Comparison of ENCODE assay signal across 16 cellular contexts in genomic region chr9:136863623-136864273, GRCh38. TPM values are rescaled to one million over a fixed set of nuclear protein-coding genes. Genes with fewer than 3 reads are reported as not detected.
A peak's percentile ranks its signal among the peaks of the same experiment; 100 is the strongest.
DNase-seq lines count a peak whose midpoint lies in the region; ATAC-seq lines count a peak whose summit lies in the region.
"Had no signal": no experiment of that assay in that cellular context is flagged by ENCODE, and none has a peak within 500 bp of the region (broad histone marks: within the 10 kb centered on the region; RNA-seq: fewer than 3 reads in every experiment).

No MANE protein-coding gene starts in this region.

- H3K4me1 Mint-ChIP-seq in T-helper 1 cell treated with Interleukin-12 subunit alpha and Interleukin-12 subunit beta and Interleukin-4 antibody, amounts not matched to agents 30 μg/mL and 1 μg/mL, for 36 hours (ENCODE audit: low read depth): peaks cover 17% of the 10 kb centered on the region
- peaks cover 21% of the 10 kb centered on the region for H3K4me1 Mint-ChIP-seq in activated CD4-positive, alpha-beta memory T cell treated with anti-CD3 and anti-CD28 coated beads, Interleukin-2, amount 10 ng/mL, durations not matched to agents 7 days and 5 days

- WGBS in mesenchymal stem cell: 97% methylated on average over 12 of the region's 12 CpGs

- H3K36me3 Mint-ChIP-seq in T-helper 1 cell treated with Interleukin-12 subunit alpha and Interleukin-12 subunit beta and Interleukin-4 antibody, amounts not matched to agents 30 μg/mL and 1 μg/mL, for 36 hours (ENCODE audit: low read depth): peaks cover 20% of the 10 kb centered on the region
- peaks cover 25% of the 10 kb centered on the region for H3K36me3 Mint-ChIP-seq in activated CD4-positive, alpha-beta memory T cell treated with anti-CD3 and anti-CD28 coated beads, Interleukin-2, amount 10 ng/mL, durations not matched to agents 7 days and 5 days (ENCODE audit: low read depth)

- H3K9ac ChIP-seq in mesenchymal stem cell (ENCODE audit: low read length): peak overlapping the region; percentile 42

- no peaks in the 10 kb centered on the region for H3K27me3 Mint-ChIP-seq in T-helper 1 cell treated with Interleukin-12 subunit alpha and Interleukin-12 subunit beta and Interleukin-4 antibody, amounts not matched to agents 30 μg/mL and 1 μg/mL, for 36 hours (ENCODE audit: low read depth)
- no peaks in the 10 kb centered on the region for H3K27me3 Mint-ChIP-seq in activated CD4-positive, alpha-beta memory T cell treated with anti-CD3 and anti-CD28 coated beads, Interleukin-2, amount 10 ng/mL, durations not matched to agents 7 days and 5 days
- H3K27me3 Mint-ChIP-seq: central memory CD8-positive, alpha-beta T cell; stimulated activated naive B cell treated with anti-CD40 and anti-IgM and Interleukin-4, amounts not matched to agents 10 μg/mL and 1 μg/mL and 100 μg/mL, for 72 hours had no signal

- H3K4me3 Mint-ChIP-seq in T-helper 1 cell treated with Interleukin-12 subunit alpha and Interleukin-12 subunit beta and Interleukin-4 antibody, amounts not matched to agents 30 μg/mL and 1 μg/mL, for 36 hours: no peak overlapping the region
- no peak overlapping the region for H3K4me3 Mint-ChIP-seq in activated CD4-positive, alpha-beta memory T cell treated with anti-CD3 and anti-CD28 coated beads, Interleukin-2, amount 10 ng/mL, durations not matched to agents 7 days and 5 days

- DNase-seq in T-helper 1 cell (no peak), mesenchymal stem cell (no peak), ACHN (no peak)
- DNase-seq in activated CD4-positive, alpha-beta memory T cell treated with anti-CD3 and anti-CD28 coated beads, Interleukin-2, amount 10 ng/mL, durations not matched to agents 7 days and 5 days: no peak
- DNase-seq: activated CD8-positive, alpha-beta memory T cell treated with anti-CD3 and anti-CD28 coated beads for 24 hours; activated naive CD4-positive, alpha-beta T cell treated with anti-CD3 and anti-CD28 coated beads, Interleukin-2, amount 50 U/mL, for 16 hours; gastrocnemius medialis; GDM1; KG1; NCI-H1436 treated with DMSO at 0.1 percent for 48 hours; small intestine; stimulated activated naive B cell treated with anti-CD40 and anti-IgM and Interleukin-4, amounts not matched to agents 10 μg/mL and 1 μg/mL and 100 μg/mL, for 72 hours had no signal

- H3K79me1 ChIP-seq in mesenchymal stem cell (replicated peaks; ENCODE audit: low read length, poor library complexity, severe bottlenecking): peaks cover 34% of the 10 kb centered on the region

- H3K4ac ChIP-seq in mesenchymal stem cell (ENCODE audit: low read depth in 1 of 2, low read length in 2 of 2): no peak overlapping the region

- H2BK120ac ChIP-seq in mesenchymal stem cell (ENCODE audit: low read depth, low read length): no peak overlapping the region

- H3K9me3 Mint-ChIP-seq in T-helper 1 cell treated with Interleukin-12 subunit alpha and Interleukin-12 subunit beta and Interleukin-4 antibody, amounts not matched to agents 30 μg/mL and 1 μg/mL, for 36 hours: no peaks in the 10 kb centered on the region
- H3K9me3 Mint-ChIP-seq in activated CD4-positive, alpha-beta memory T cell treated with anti-CD3 and anti-CD28 coated beads, Interleukin-2, amount 10 ng/mL, durations not matched to agents 7 days and 5 days: no peaks in the 10 kb centered on the region
- H3K9me3 Mint-ChIP-seq: central memory CD8-positive, alpha-beta T cell; stimulated activated naive B cell treated with anti-CD40 and anti-IgM and Interleukin-4, amounts not matched to agents 10 μg/mL and 1 μg/mL and 100 μg/mL, for 72 hours had no signal

- H4K91ac ChIP-seq in mesenchymal stem cell (ENCODE audit: low read length): no peak overlapping the region

- in situ Hi-C loops in ACHN (cut with HindIII; ENCODE audit: low pct_ligation_motif_present, low pct_unique_long_range_greater_than_20kb, low sequenced_read_pairs): no loop called here

- H3K27me3 ChIP-seq in mesenchymal stem cell (ENCODE audit: control insufficient read depth in 1 of 2, insufficient read depth in 1 of 2, low read length in 2 of 2): no peaks in the 10 kb centered on the region
- H3K27me3 ChIP-seq: gastrocnemius medialis had no signal

- no peak overlapping the region for H2AFZ ChIP-seq in mesenchymal stem cell (ENCODE audit: low read depth, low read length)

- no peak overlapping the region for H4K8ac ChIP-seq in mesenchymal stem cell (ENCODE audit: low read length)

- no peak overlapping the region for H3K4me2 ChIP-seq in mesenchymal stem cell (ENCODE audit: low read length, poor library complexity, severe bottlenecking)

- no peak overlapping the region for H2BK5ac ChIP-seq in mesenchymal stem cell (ENCODE audit: low read depth, low read length, poor library complexity, severe bottlenecking)

- peaks cover 21% of the 10 kb centered on the region for H3K4me1 ChIP-seq in mesenchymal stem cell (ENCODE audit: control insufficient read depth, insufficient read depth, low read depth, low read length)

- H3K18ac ChIP-seq in mesenchymal stem cell (ENCODE audit: low read depth in 1 of 2, low read length in 2 of 2): no peak overlapping the region

- CTCF ChIA-PET in activated CD4-positive, alpha-beta memory T cell treated with anti-CD3 and anti-CD28 coated beads, Interleukin-2, amount 10 ng/mL, durations not matched to agents 7 days and 5 days (lab: Charles Lee): no interaction called here

- H3K27ac Mint-ChIP-seq in T-helper 1 cell treated with Interleukin-12 subunit alpha and Interleukin-12 subunit beta and Interleukin-4 antibody, amounts not matched to agents 30 μg/mL and 1 μg/mL, for 36 hours: peak overlapping the region; percentile 71
- peak overlapping the region; percentile 54 for H3K27ac Mint-ChIP-seq in activated CD4-positive, alpha-beta memory T cell treated with anti-CD3 and anti-CD28 coated beads, Interleukin-2, amount 10 ng/mL, durations not matched to agents 7 days and 5 days
- H3K27ac Mint-ChIP-seq: mesothelial cell of epicardium; stimulated activated naive B cell treated with anti-CD40 and anti-IgM and Interleukin-4, amounts not matched to agents 10 μg/mL and 1 μg/mL and 100 μg/mL, for 72 hours had no signal

- H2BK15ac ChIP-seq in mesenchymal stem cell (ENCODE audit: low read depth, poor library complexity, severe bottlenecking): no peak overlapping the region

- no peak overlapping the region for H3K23ac ChIP-seq in mesenchymal stem cell (ENCODE audit: low read length in 2 of 2)

- no peak overlapping the region for H3K14ac ChIP-seq in mesenchymal stem cell (ENCODE audit: low read length in 2 of 2)

- no peak overlapping the region for H3K4me3 ChIP-seq in mesenchymal stem cell (ENCODE audit: insufficient read depth in 1 of 2, low read depth in 1 of 2, low read length in 2 of 2)
- H3K4me3 ChIP-seq: gastrocnemius medialis had no signal

- H3K36me3 ChIP-seq in mesenchymal stem cell (ENCODE audit: control insufficient read depth in 1 of 2, insufficient read depth in 2 of 2, low read depth in 1 of 2, low read length in 2 of 2): peaks cover 48 to 60% of the 10 kb centered on the region in 2 experiments

- ATAC-seq in GM18519 (IDR thresholded peaks at IDR 0.05; ENCODE audit: low FRiP score, unreplicated experiment): no peak
- ATAC-seq: gastrocnemius medialis; stimulated activated naive B cell treated with anti-CD40 and anti-IgM and Interleukin-4, amounts not matched to agents 10 μg/mL and 1 μg/mL and 100 μg/mL, for 72 hours had no signal

- no peak overlapping the region for H2AK5ac ChIP-seq in mesenchymal stem cell (ENCODE audit: low read length, severe bottlenecking)

- POLR2A ChIA-PET in activated CD4-positive, alpha-beta memory T cell treated with anti-CD3 and anti-CD28 coated beads, Interleukin-2, amount 10 ng/mL, durations not matched to agents 7 days and 5 days (lab: Charles Lee): interaction anchor here (0.7 to 1.3 kb wide), 2 partner anchors 18 to 23 kb away, joined by 4 read pairs; partner anchors contain the start of gene TRAF2

- no peaks in the 10 kb centered on the region for H3K9me3 ChIP-seq in mesenchymal stem cell (ENCODE audit: control insufficient read depth, low read length)
- H3K9me3 ChIP-seq: gastrocnemius medialis had no signal

- H3K27ac ChIP-seq in mesenchymal stem cell (ENCODE audit: low read length, poor library complexity, severe bottlenecking): no peak overlapping the region
- H3K27ac ChIP-seq: gastrocnemius medialis had no signal

- H2BK12ac ChIP-seq in mesenchymal stem cell (ENCODE audit: low read length in 2 of 2): no peak overlapping the region

RNA-seq across cellular contexts. Expression of gene EDF1, which starts 2.4 kb away (rescaled TPM):
- total RNA-seq in activated CD4-positive, alpha-beta memory T cell treated with anti-CD3 and anti-CD28 coated beads, Interleukin-2, amount 10 ng/mL, durations not matched to agents 7 days and 5 days: 100 to 1,000 TPM; 301 to 316 TPM
- polyA plus RNA-seq in mesenchymal stem cell (2013, experiment 1 of 2): 391 TPM
- polyA plus RNA-seq in mesenchymal stem cell (2013, experiment 2 of 2): 389 TPM

RNA-seq across cellular contexts. Expression of gene MAMDC4, which starts 11.6 kb away (rescaled TPM):
- 10 to 100 TPM; 12.5 to 13.6 TPM for total RNA-seq in activated CD4-positive, alpha-beta memory T cell treated with anti-CD3 and anti-CD28 coated beads, Interleukin-2, amount 10 ng/mL, durations not matched to agents 7 days and 5 days
- polyA plus RNA-seq in mesenchymal stem cell (2013, experiment 1 of 2): 1.6 TPM
- 2.1 TPM for polyA plus RNA-seq in mesenchymal stem cell (2013, experiment 2 of 2)

RNA-seq across cellular contexts. Expression of gene PHPT1, which starts 14.5 kb away (rescaled TPM):
- 10 to 100 TPM; 82.3 to 85.4 TPM for total RNA-seq in activated CD4-positive, alpha-beta memory T cell treated with anti-CD3 and anti-CD28 coated beads, Interleukin-2, amount 10 ng/mL, durations not matched to agents 7 days and 5 days
- 179 TPM for polyA plus RNA-seq in mesenchymal stem cell (2013, experiment 1 of 2)
- 179 TPM for polyA plus RNA-seq in mesenchymal stem cell (2013, experiment 2 of 2)

RNA-seq across cellular contexts. Expression of gene AJM1, which starts 21.5 kb away (rescaled TPM):
- total RNA-seq in activated CD4-positive, alpha-beta memory T cell treated with anti-CD3 and anti-CD28 coated beads, Interleukin-2, amount 10 ng/mL, durations not matched to agents 7 days and 5 days: 1 to 10 TPM; 8.7 TPM
- polyA plus RNA-seq in mesenchymal stem cell (2013, experiment 1 of 2): 2.3 TPM
- polyA plus RNA-seq in mesenchymal stem cell (2013, experiment 2 of 2): 2.4 TPM

RNA-seq across cellular contexts. Expression of gene TRAF2, which starts 22.6 kb away (rescaled TPM):
- 10 to 100 TPM; 43.6 to 45.7 TPM for total RNA-seq in activated CD4-positive, alpha-beta memory T cell treated with anti-CD3 and anti-CD28 coated beads, Interleukin-2, amount 10 ng/mL, durations not matched to agents 7 days and 5 days
- polyA plus RNA-seq in mesenchymal stem cell (2013, experiment 1 of 2): 5.3 TPM
- 4.8 TPM for polyA plus RNA-seq in mesenchymal stem cell (2013, experiment 2 of 2)
